12 cellular contexts compared by ENCODE assay signal in genomic region chr10:7027237-7027912, GRCh38.
DNase-seq lines count a peak whose midpoint lies in the region; ATAC-seq and TF ChIP-seq lines count a peak whose summit lies in the region.
"Had no signal": no experiment of that assay in that cellular context is flagged by ENCODE, and none has a peak within 500 bp of the region (broad histone marks: within the 10 kb centered on the region; RNA-seq: fewer than 3 reads in every experiment).

No MANE protein-coding gene starts in this region.

- no peaks in the 10 kb centered on the region for H3K27me3 Mint-ChIP-seq in CD8-positive, alpha-beta memory T cell
- H3K27me3 Mint-ChIP-seq in central memory CD8-positive, alpha-beta T cell, result no peaks in the 10 kb centered on the region

- CTCF ChIA-PET in CD8-positive, alpha-beta memory T cell (lab: Charles Lee), result interaction anchor here (0.9 to 1.5 kb wide), 3 partner anchors 28 to 384 kb away, joined by 3 to 5 read pairs (median 4); partner anchors contain the start of gene SFMBT2

- H3K4me3 ChIP-seq in CD8-positive, alpha-beta memory T cell (ENCODE audit: low read length), result no peak overlapping the region
- no peak overlapping the region for H3K4me3 ChIP-seq in NB4 (ENCODE audit: low read depth, low read length)
- no peak overlapping the region for H3K4me3 ChIP-seq in urinary bladder (ENCODE audit: low read depth, low read length)

- TF ChIP-seq CTCF in NB4 (IDR thresholded peaks at IDR 0.05; ENCODE audit: low read depth, low read length), result no peak

- peaks cover 0 to 5% (median 0%) of the 10 kb centered on the region in 5 donors for H3K9me3 Mint-ChIP-seq in CD8-positive, alpha-beta memory T cell
- peaks cover 19% of the 10 kb centered on the region for H3K9me3 Mint-ChIP-seq in central memory CD8-positive, alpha-beta T cell
- H3K9me3 Mint-ChIP-seq: CD8-positive, alpha-beta T cell had no signal

- H3K27ac Mint-ChIP-seq in CD8-positive, alpha-beta memory T cell, result peak overlapping the region in 5 of 8 donors; percentile 56 to 89 (median 62)
- peak overlapping the region; percentile 91 for H3K27ac Mint-ChIP-seq in central memory CD8-positive, alpha-beta T cell (ENCODE audit: low read depth)
- H3K27ac Mint-ChIP-seq: CD8-positive, alpha-beta T cell; H9 had no signal

- POLR2A ChIA-PET in CD8-positive, alpha-beta memory T cell (lab: Charles Lee), result interaction anchor here (1.1 kb wide), 1 partner anchor 1156 kb away, joined by 7 read pairs; no protein-coding TSS in a partner anchor

- 65% methylated on average over 4 of the region's 4 CpGs for WGBS in urinary bladder

- no peak for DNase-seq in CD8-positive, alpha-beta memory T cell
- DNase-seq in NB4 (ENCODE audit: low read depth) (peak; percentile 38), NCI-H510A (lab: John Stamatoyannopoulos, UW) (no peak)
- DNase-seq in central memory CD8-positive, alpha-beta T cell (ENCODE audit: low spot score in 2 of 2), result no peak
- DNase-seq: Caco-2; CD8-positive, alpha-beta T cell; DND-41; GOT3; H9 had no signal

- peaks cover 0 to 5% (median 4%) of the 10 kb centered on the region in 3 donors for H3K36me3 Mint-ChIP-seq in CD8-positive, alpha-beta memory T cell
- peaks cover 6% of the 10 kb centered on the region for H3K36me3 Mint-ChIP-seq in central memory CD8-positive, alpha-beta T cell (ENCODE audit: insufficient read depth)
- H3K36me3 Mint-ChIP-seq: CD14-positive monocyte; CD8-positive, alpha-beta T cell had no signal

- ATAC-seq in central memory CD8-positive, alpha-beta T cell (replicated peaks; ENCODE audit: extremely low read depth, poor library complexity, severe bottlenecking), result no peak
- ATAC-seq in GM18858 (IDR thresholded peaks at IDR 0.05; ENCODE audit: unreplicated experiment), result no peak

- peaks cover 55 to 57% (median 56%) of the 10 kb centered on the region in 3 donors for H3K4me1 Mint-ChIP-seq in CD8-positive, alpha-beta memory T cell
- H3K4me1 Mint-ChIP-seq in central memory CD8-positive, alpha-beta T cell, result peaks cover 55% of the 10 kb centered on the region

- H3K4me3 Mint-ChIP-seq in CD8-positive, alpha-beta memory T cell, result peak overlapping the region in 1 of 7 donors; percentile 75
- peak overlapping the region; percentile 58 for H3K4me3 Mint-ChIP-seq in central memory CD8-positive, alpha-beta T cell
- H3K4me3 Mint-ChIP-seq: CD8-positive, alpha-beta T cell; H9 had no signal

- no peak for TF ChIP-seq POLR2A in NB4 (IDR thresholded peaks at IDR 0.05; ENCODE audit: extremely low read depth, insufficient read length)

- H3K27me3 ChIP-seq in CD8-positive, alpha-beta memory T cell (ENCODE audit: insufficient read depth, low read length, poor library complexity, severe bottlenecking), result no peaks in the 10 kb centered on the region

- peaks cover 44% of the 10 kb centered on the region for H3K4me1 ChIP-seq in CD8-positive, alpha-beta memory T cell (ENCODE audit: insufficient read depth, low read length)
- no peaks in the 10 kb centered on the region for H3K4me1 ChIP-seq in urinary bladder (ENCODE audit: insufficient read depth)
- H3K4me1 ChIP-seq: Caco-2 had no signal

- no peaks in the 10 kb centered on the region for H3K36me3 ChIP-seq in CD8-positive, alpha-beta memory T cell (ENCODE audit: insufficient read depth, low read length)
- H3K36me3 ChIP-seq in urinary bladder (ENCODE audit: insufficient read depth), result peaks cover 2% of the 10 kb centered on the region

- peak overlapping the region; percentile 60 for H3K27ac ChIP-seq in CD8-positive, alpha-beta memory T cell (ENCODE audit: low read depth, low read length)
- H3K27ac ChIP-seq in urinary bladder (ENCODE audit: low read depth), result peak overlapping the region; percentile 10

- no peaks in the 10 kb centered on the region for H3K9me3 ChIP-seq in CD8-positive, alpha-beta memory T cell (ENCODE audit: low read length)
